8 cellular contexts compared by ENCODE assay signal in genomic region chr2:86221066-86221684, GRCh38. TPM values are rescaled to one million over a fixed set of nuclear protein-coding genes. Genes with fewer than 3 reads are reported as not detected.
DNase-seq lines count a peak whose midpoint lies in the region; ATAC-seq, FAIRE-seq and TF ChIP-seq lines count a peak whose summit lies in the region.

No MANE protein-coding gene starts in this region.

- 54 to 68% methylated on average over 5 of the region's 5 CpGs for whole genome bisulfite sequencing in lower leg skin, 2 donors

- in situ Hi-C loops in Panc1 (cut with HindIII; ENCODE audit: low pct_unique_long_range_greater_than_20kb, low sequenced_read_pairs) (no loop called here), gastrocnemius medialis (cut with MboI; ENCODE audit: low sequenced_read_pairs in 4 of 4) (loop anchor here in 3 of 4 donors (5.0 to 25.0 kb wide), 4 partner anchors 144 to 391 kb away; partner anchors contain the start of genes CHMP3 (in 1 of the 3) and RNF103 (in 1 of the 3))

- no peak for FAIRE-seq in D721Med (lab: Jason Lieb, UNC)

- TF ChIP-seq POLR2A in gastrocnemius medialis (IDR thresholded peaks at IDR 0.05): no peak
- TF ChIP-seq POLR2A in lower leg skin (IDR thresholded peaks at IDR 0.05): no peak

- POLR2A ChIA-PET in Panc1 (lab: Charles Lee): no interaction called here

- no peaks in the 10 kb centered on the region for H3K36me3 ChIP-seq in Panc1 (ENCODE audit: control insufficient read depth, insufficient read depth, low read length)
- no peaks in the 10 kb centered on the region for H3K36me3 ChIP-seq in gastrocnemius medialis

- H3K4me3 ChIP-seq in Panc1 (ENCODE audit: low read depth in 2 of 2, low read length in 2 of 2) (no peak overlapping the region), gastrocnemius medialis (no peak overlapping the region), lower leg skin (ENCODE audit: low read depth, poor library complexity, severe bottlenecking) (no peak overlapping the region)

- ATAC-seq in HG03095 (IDR thresholded peaks at IDR 0.05; ENCODE audit: unreplicated experiment) (peak; percentile 61), Panc1 (no peak), gastrocnemius medialis (peak; percentile 14 to 61), HG03571 (IDR thresholded peaks at IDR 0.05; ENCODE audit: unreplicated experiment) (no peak)

- intact Hi-C loops in Panc1 (cut with micrococcal nuclease; ENCODE audit: unreplicated experiment): no loop called here
- intact Hi-C loops in gastrocnemius medialis (cut with DNase I; ENCODE audit: low total_unique reads): loop anchor here (1.0 to 10.0 kb wide), 4 partner anchors 76 to 404 kb away; partner anchors contain the start of genes KDM3A and RNF103
- intact Hi-C loops in lower leg skin (cut with DNase I; ENCODE audit: low total_unique reads): no loop called here

- H3K4me1 ChIP-seq in Panc1 (ENCODE audit: control insufficient read depth, insufficient read depth, low read length) (no peaks in the 10 kb centered on the region), gastrocnemius medialis (peaks cover 36 to 45% of the 10 kb centered on the region in 2 donors)

- TF ChIP-seq CTCF in D721Med (IDR thresholded peaks at IDR 0.05; ENCODE audit: insufficient read depth, missing control alignments) (peak; percentile 78), Panc1 (IDR thresholded peaks at IDR 0.05) (no peak), gastrocnemius medialis (IDR thresholded peaks at IDR 0.05 in 4 of 5, conservative IDR thresholded peaks at IDR 0.05 in 1 of 5) (peak; percentile 72 to 95 (median 89)), lower leg skin (IDR thresholded peaks at IDR 0.05) (no peak)

- CTCF ChIA-PET in Panc1 (lab: Charles Lee): no interaction called here

- H3K9me3 ChIP-seq in Panc1 (ENCODE audit: control insufficient read depth, insufficient read depth, low read depth, low read length) (no peaks in the 10 kb centered on the region), gastrocnemius medialis (no peaks in the 10 kb centered on the region)

- BruUV-seq in Panc1 (replicated peaks; lab: Mats Ljungman, UMichigan): no TSS peak

- DNase-seq in D721Med (ENCODE audit: insufficient read length, low spot score) (no peak), Panc1 (ENCODE audit: low read depth, low spot score) (peak; percentile 22), germinal center (ENCODE audit: low spot score) (peak; percentile 76), gastrocnemius medialis (no peak), lower leg skin (ENCODE audit: low spot score in 2 of 2) (no peak)
- peak; percentile 25 for DNase-seq in activated effector memory CD4-positive, alpha-beta T cell treated with Interleukin-2 at 50 U/mL for 16 hours

- H3K27ac ChIP-seq in Panc1 (ENCODE audit: low read length) (no peak overlapping the region), gastrocnemius medialis (peak overlapping the region in 1 of 4 donors; percentile 5)

- H3K27me3 ChIP-seq in Panc1 (ENCODE audit: control insufficient read depth, insufficient read depth, low read length) (no peaks in the 10 kb centered on the region), gastrocnemius medialis (no peaks in the 10 kb centered on the region)

RNA-seq across cellular contexts. Expression of gene MRPL35, which starts 21.9 kb away (rescaled TPM):
- total RNA-seq in Panc1 (2021; ENCODE audit: unreplicated experiment) (40.9 TPM), gastrocnemius medialis (10 to 100 TPM; 22.2 to 62.3 (median 38.8) TPM), lower leg skin (10 to 100 TPM in 3 of 4 donors, 1 to 10 TPM in 1; 8.1 to 36.3 (median 23.8) TPM)
- 21.1 TPM for polyA plus RNA-seq in Panc1 (2012; ENCODE audit: insufficient read length)

RNA-seq across cellular contexts. Expression of gene IMMT, which starts 25.9 kb away (rescaled TPM):
- total RNA-seq in Panc1 (2021; ENCODE audit: unreplicated experiment) (138 TPM), gastrocnemius medialis (100 to 1,000 TPM in 3 of 4 donors, 10 to 100 TPM in 1; 83.5 to 153 (median 127) TPM), lower leg skin (10 to 100 TPM; 45.8 to 56.4 (median 48.8) TPM)
- polyA plus RNA-seq in Panc1 (2012; ENCODE audit: insufficient read length): 90.3 TPM

Comparison
In these comparisons a context has a peak if more than half of its experiments do, and no peak if none do; other contexts are left out.
1. DNase-seq: peak in Panc1 (single experiment), activated effector memory CD4-positive, alpha-beta T cell treated with Interleukin-2 at 50 U/mL for 16 hours (single experiment) and germinal center (single experiment); none in D721Med (single experiment), gastrocnemius medialis (0 of 2) and lower leg skin (0 of 2).
2. CTCF ChIP-seq: peak in D721Med (single experiment) and gastrocnemius medialis (5 of 5); none in Panc1 (single experiment) and lower leg skin (0 of 3).
3. ATAC-seq: peak in HG03095 (single experiment) and gastrocnemius medialis (2 of 2); none in Panc1 (single experiment) and HG03571 (single experiment).